32 cellular contexts compared by ENCODE assay signal in genomic region chr17:72113751-72114150, GRCh38. TPM values are rescaled to one million over a fixed set of nuclear protein-coding genes. Genes with fewer than 3 reads are reported as not detected.
"Had no signal": no experiment of that assay in that cellular context is flagged by ENCODE, and none has a peak within 500 bp of the region (broad histone marks: within the 10 kb centered on the region; RNA-seq: fewer than 3 reads in every experiment).

No MANE protein-coding gene starts in this region.

- H3K36me3 ChIP-seq: adrenal gland, cardiac muscle cell, neutrophil, ovary, sigmoid colon, thoracic aorta had no signal

- DNase-seq: activated CD4-positive, alpha-beta T cell treated with anti-CD3 and anti-CD28 coated beads for 36 hours; activated CD4-positive, CD25-positive, alpha-beta regulatory T cell; activated CD8-positive, alpha-beta memory T cell treated with anti-CD3 and anti-CD28 coated beads, Interleukin-2, amount 10 ng/mL, durations not matched to agents 7 days and 5 days; activated CD8-positive, alpha-beta T cell treated with anti-CD3 and anti-CD28 coated beads, Interleukin-2, amount 10 ng/mL, durations not matched to agents 7 days and 5 days; activated effector memory CD4-positive, alpha-beta T cell treated with Interleukin-2 at 50 U/mL for 16 hours; activated naive CD4-positive, alpha-beta T cell treated with Interleukin-2 at 50 U/mL for 16 hours; activated naive CD8-positive, alpha-beta T cell treated with anti-CD3 and anti-CD28 coated beads for 36 hours; activated T-cell treated with anti-CD3 and anti-CD28 coated beads for 4 hours; adrenal gland; aorta; body of pancreas; dorsolateral prefrontal cortex; effector memory CD4-positive, alpha-beta T cell; left cardiac atrium; mesendoderm; mucosa of descending colon; ovary; sigmoid colon; small intestine; stimulated activated CD4-positive, alpha-beta T cell treated with anti-CD3 and anti-CD28 coated beads, Interleukin-15, amount 100 ng/mL, for 24 hours; stimulated activated CD4-positive, alpha-beta T cell treated with anti-CD3 and anti-CD28 coated beads, Interleukin-2, amount 100 ng/mL, for 24 hours; stimulated activated naive B cell treated with anti-CD40 and anti-IgM and Interleukin-4, amounts not matched to agents 10 μg/mL and 1 μg/mL and 100 μg/mL, for 72 hours; T-helper 1 cell; trophoblast cell had no signal

- H3K36me3 Mint-ChIP-seq: activated naive CD8-positive, alpha-beta T cell treated with anti-CD3 and anti-CD28 coated beads for 36 hours; natural killer cell treated with Interleukin-12 subunit alpha and Interleukin-12 subunit beta and Interleukin-15 and Interleukin-18, amount 100 ng/mL, for 72 hours; stimulated activated naive B cell treated with anti-CD40 and anti-IgM and Interleukin-4, amounts not matched to agents 10 μg/mL and 1 μg/mL and 100 μg/mL, for 72 hours had no signal

- H3K27ac Mint-ChIP-seq: activated CD4-positive, alpha-beta T cell treated with anti-CD3 and anti-CD28 coated beads for 36 hours; activated CD8-positive, alpha-beta memory T cell treated with anti-CD3 and anti-CD28 coated beads, Interleukin-2, amount 10 ng/mL, durations not matched to agents 7 days and 5 days; activated CD8-positive, alpha-beta T cell treated with anti-CD3 and anti-CD28 coated beads, Interleukin-2, amount 10 ng/mL, durations not matched to agents 7 days and 5 days; activated naive CD8-positive, alpha-beta T cell treated with anti-CD3 and anti-CD28 coated beads for 36 hours; natural killer cell treated with Interleukin-12 subunit alpha and Interleukin-12 subunit beta and Interleukin-15 and Interleukin-18, amount 100 ng/mL, for 72 hours; progenitor cell of endocrine pancreas; stimulated activated naive B cell treated with anti-CD40 and anti-IgM and Interleukin-4, amounts not matched to agents 10 μg/mL and 1 μg/mL and 100 μg/mL, for 72 hours; T-helper 2 cell treated with Interferon-gamma antibody and Interleukin-4, amounts not matched to agents 5 μg/mL and 100 μg/mL, for 36 hours had no signal

- H3K9me3 ChIP-seq: adrenal gland, body of pancreas, mucosa of descending colon, neutrophil, ovary, sigmoid colon, thoracic aorta had no signal

- H2AFZ ChIP-seq: hepatocyte had no signal

- H3K27ac ChIP-seq: adrenal gland, cardiac muscle cell, coronary artery, hepatocyte, neutrophil, ovary, sigmoid colon, thoracic aorta had no signal

- H3K4me2 ChIP-seq: hepatocyte had no signal

- H3K4me1 Mint-ChIP-seq: activated CD8-positive, alpha-beta memory T cell treated with anti-CD3 and anti-CD28 coated beads, Interleukin-2, amount 10 ng/mL, durations not matched to agents 7 days and 5 days had no signal

- H3K79me2 ChIP-seq: hepatocyte had no signal

- H3K27me3 ChIP-seq: body of pancreas, ovary had no signal

- H3K4me3 Mint-ChIP-seq: activated CD4-positive, alpha-beta T cell treated with anti-CD3 and anti-CD28 coated beads for 36 hours; activated CD8-positive, alpha-beta memory T cell treated with anti-CD3 and anti-CD28 coated beads, Interleukin-2, amount 10 ng/mL, durations not matched to agents 7 days and 5 days; activated CD8-positive, alpha-beta T cell treated with anti-CD3 and anti-CD28 coated beads, Interleukin-2, amount 10 ng/mL, durations not matched to agents 7 days and 5 days; activated naive CD8-positive, alpha-beta T cell treated with anti-CD3 and anti-CD28 coated beads for 36 hours; natural killer cell treated with Interleukin-12 subunit alpha and Interleukin-12 subunit beta and Interleukin-15 and Interleukin-18, amount 100 ng/mL, for 72 hours; stimulated activated naive B cell treated with anti-CD40 and anti-IgM and Interleukin-4, amounts not matched to agents 10 μg/mL and 1 μg/mL and 100 μg/mL, for 72 hours; T-helper 2 cell treated with Interferon-gamma antibody and Interleukin-4, amounts not matched to agents 5 μg/mL and 100 μg/mL, for 36 hours had no signal

- H3K4me3 ChIP-seq: adrenal gland, body of pancreas, cardiac muscle cell, coronary artery, dorsolateral prefrontal cortex, hepatocyte, mucosa of descending colon, ovary, sigmoid colon, thoracic aorta had no signal

- ATAC-seq: activated CD4-positive, alpha-beta T cell treated with anti-CD3 and anti-CD28 coated beads for 36 hours; activated CD8-positive, alpha-beta memory T cell treated with anti-CD3 and anti-CD28 coated beads, Interleukin-2, amount 10 ng/mL, durations not matched to agents 7 days and 5 days; activated CD8-positive, alpha-beta T cell treated with anti-CD3 and anti-CD28 coated beads, Interleukin-2, amount 10 ng/mL, durations not matched to agents 7 days and 5 days; body of pancreas; mucosa of descending colon; natural killer cell treated with Interleukin-12 subunit alpha and Interleukin-12 subunit beta and Interleukin-15 and Interleukin-18, amount 100 ng/mL, for 72 hours; stimulated activated naive B cell treated with anti-CD40 and anti-IgM and Interleukin-4, amounts not matched to agents 10 μg/mL and 1 μg/mL and 100 μg/mL, for 72 hours had no signal

- H3K9me3 Mint-ChIP-seq: stimulated activated naive B cell treated with anti-CD40 and anti-IgM and Interleukin-4, amounts not matched to agents 10 μg/mL and 1 μg/mL and 100 μg/mL, for 72 hours; T-helper 2 cell treated with Interferon-gamma antibody and Interleukin-4, amounts not matched to agents 5 μg/mL and 100 μg/mL, for 36 hours had no signal

RNA-seq across cellular contexts. Expression of gene SOX9, which starts 7.1 kb away (rescaled TPM):
- total RNA-seq: activated CD4-positive, alpha-beta T cell treated with anti-CD3 and anti-CD28 coated beads for 36 hours; activated CD8-positive, alpha-beta memory T cell treated with anti-CD3 and anti-CD28 coated beads, Interleukin-2, amount 10 ng/mL, durations not matched to agents 7 days and 5 days; activated CD8-positive, alpha-beta T cell treated with anti-CD3 and anti-CD28 coated beads, Interleukin-2, amount 10 ng/mL, durations not matched to agents 7 days and 5 days; activated naive CD8-positive, alpha-beta T cell treated with anti-CD3 and anti-CD28 coated beads for 36 hours; natural killer cell treated with Interleukin-12 subunit alpha and Interleukin-12 subunit beta and Interleukin-15 and Interleukin-18, amount 100 ng/mL, for 72 hours had no signal
